28 cellular contexts compared by ENCODE assay signal in genomic region chrX:54978448-54978847, GRCh38. TPM values are rescaled to one million over a fixed set of nuclear protein-coding genes. Genes with fewer than 3 reads are reported as not detected.
DNase-seq lines count a peak whose midpoint lies in the region; ATAC-seq and TF ChIP-seq lines count a peak whose summit lies in the region.
"Had no signal": no experiment of that assay in that cellular context is flagged by ENCODE, and none has a peak within 500 bp of the region (broad histone marks: within the 10 kb centered on the region; RNA-seq: fewer than 3 reads in every experiment).

No MANE protein-coding gene starts in this region.

- no peak overlapping the region for H3K27ac Mint-ChIP-seq in MCF 10A (ENCODE audit: low read depth, unreplicated experiment)
- H3K27ac Mint-ChIP-seq: activated naive CD4-positive, alpha-beta T cell treated with anti-CD3 and anti-CD28 coated beads for 36 hours; CD4-positive, alpha-beta memory T cell; neural progenitor cell had no signal

- H2AFZ ChIP-seq in mammary epithelial cell (ENCODE audit: low read depth, low read length), result no peak overlapping the region
- H2AFZ ChIP-seq: neural progenitor cell had no signal

- H3K4me3 ChIP-seq in mammary epithelial cell (replicated peaks in 1 of 3; ENCODE audit: insufficient read depth in 1 of 3, low read depth in 2 of 3, low read length in 3 of 3), result no peak overlapping the region
- H3K4me3 ChIP-seq: breast epithelium, neural progenitor cell, tibial nerve had no signal

- H4K20me1 ChIP-seq in mammary epithelial cell (ENCODE audit: insufficient read depth, low read length), result no peaks in the 10 kb centered on the region

- no peaks in the 10 kb centered on the region for H3K4me1 Mint-ChIP-seq in MCF 10A (ENCODE audit: insufficient read depth, unreplicated experiment)
- H3K4me1 Mint-ChIP-seq: CD4-positive, alpha-beta memory T cell; neural progenitor cell had no signal

- H3K36me3 Mint-ChIP-seq in MCF 10A (ENCODE audit: insufficient read depth, unreplicated experiment), result no peaks in the 10 kb centered on the region
- H3K36me3 Mint-ChIP-seq: CD4-positive, alpha-beta memory T cell; neural progenitor cell had no signal

- H3K36me3 ChIP-seq in mammary epithelial cell (ENCODE audit: insufficient read depth, low read length), result no peaks in the 10 kb centered on the region
- H3K36me3 ChIP-seq: breast epithelium, neural progenitor cell, tibial nerve, WERI-Rb-1 had no signal

- DNase-seq in mammary epithelial cell (peak; percentile 41), MCF 10A (ENCODE audit: unreplicated experiment) (no peak), SW480 (ENCODE audit: low spot score) (peak; percentile 8), foreskin keratinocyte (peak; percentile 58 to 73), DMS 273 (lab: John Stamatoyannopoulos, UW; ENCODE audit: unreplicated experiment) (no peak), SKM-1 treated with dmso at 0.1 percent for 144 hours (lab: John Stamatoyannopoulos, UW; ENCODE audit: unreplicated experiment) (no peak), NCI-H2081 (lab: John Stamatoyannopoulos, UW) (no peak)
- DNase-seq: 8988T; activated CD4-positive, alpha-beta T cell treated with anti-CD3 and anti-CD28 coated beads, Interleukin-2, amount 50 U/mL, for 1 hour; activated naive CD4-positive, alpha-beta T cell treated with anti-CD3 and anti-CD28 coated beads for 36 hours; amniotic stem cell; CD4-positive, alpha-beta memory T cell; cortex of kidney; NCI-H1105; NCI-H1930; NCI-H2227 treated with DMSO at 0.1 percent for 48 hours; NCI-H748 treated with DMSO at 0.1 percent for 48 hours; OCI-M1; stimulated activated CD8-positive, alpha-beta memory T cell treated with anti-CD3 and anti-CD28 coated beads, Interleukin-4, amount 100 ng/mL, for 48 hours; WERI-Rb-1 had no signal

- no peaks in the 10 kb centered on the region for H3K9me3 ChIP-seq in mammary epithelial cell (replicated peaks; ENCODE audit: insufficient read depth, low read length)
- H3K9me3 ChIP-seq: tibial nerve had no signal

- no peak overlapping the region for H3K4me2 ChIP-seq in mammary epithelial cell (ENCODE audit: insufficient read depth, low read depth, low read length)
- H3K4me2 ChIP-seq: neural progenitor cell had no signal

- no peak overlapping the region for H3K4me3 Mint-ChIP-seq in MCF 10A (ENCODE audit: unreplicated experiment)
- H3K4me3 Mint-ChIP-seq: activated naive CD4-positive, alpha-beta T cell treated with anti-CD3 and anti-CD28 coated beads for 36 hours; CD4-positive, alpha-beta memory T cell; neural progenitor cell had no signal

- H3K79me2 ChIP-seq in mammary epithelial cell (ENCODE audit: insufficient read depth, low read length), result no peaks in the 10 kb centered on the region

- dilution Hi-C loops in mammary epithelial cell (cut with HindIII; ENCODE audit: low sequenced_read_pairs), result no loop called here

- peak; percentile 87 for ATAC-seq in foreskin keratinocyte
- no peak for ATAC-seq in GM18873 (IDR thresholded peaks at IDR 0.05; ENCODE audit: low FRiP score, unreplicated experiment)

- no peak overlapping the region for H3K9ac ChIP-seq in mammary epithelial cell (ENCODE audit: insufficient read depth, low read length)
- H3K9ac ChIP-seq: neural progenitor cell had no signal

- H3K27me3 ChIP-seq in mammary epithelial cell (ENCODE audit: insufficient read depth, low read length) (peaks cover 2% of the 10 kb centered on the region), foreskin keratinocyte (no peaks in the 10 kb centered on the region)
- H3K27me3 ChIP-seq: neural progenitor cell, tibial nerve had no signal

- no peaks in the 10 kb centered on the region for H3K9me3 Mint-ChIP-seq in MCF 10A (ENCODE audit: unreplicated experiment)

- in situ Hi-C loops in mammary epithelial cell (cut with MboI; ENCODE audit: low sequenced_read_pairs in 2 of 2), result no loop called here

- BruUV-seq in mammary epithelial cell (replicated peaks; lab: Mats Ljungman, UMichigan) (no TSS peak), MCF 10A (replicated peaks; lab: Mats Ljungman, UMichigan) (no TSS peak)

- POLR2A ChIA-PET in MCF 10A (lab: Yijun Ruan, JAX), result no interaction called here

- H3K27ac ChIP-seq in mammary epithelial cell (ENCODE audit: insufficient read depth, low read depth, low read length) (no peak overlapping the region), foreskin keratinocyte (no peak overlapping the region)
- H3K27ac ChIP-seq: breast epithelium, neural progenitor cell, tibial nerve, WERI-Rb-1 had no signal

- H3K27me3 Mint-ChIP-seq in MCF 10A (ENCODE audit: insufficient read depth, unreplicated experiment), result peaks cover 51% of the 10 kb centered on the region
- H3K27me3 Mint-ChIP-seq: CD4-positive, alpha-beta memory T cell had no signal

- no peaks in the 10 kb centered on the region for H3K4me1 ChIP-seq in mammary epithelial cell (ENCODE audit: insufficient read depth, low read length)
- H3K4me1 ChIP-seq in foreskin keratinocyte, result peaks cover 3% of the 10 kb centered on the region
- H3K4me1 ChIP-seq: breast epithelium, neural progenitor cell, tibial nerve had no signal

- TF ChIP-seq CTCF in mammary epithelial cell (conservative IDR thresholded peaks at IDR 0.05 in 1 of 2, IDR thresholded peaks at IDR 0.05 in 1 of 2; ENCODE audit: extremely low read depth in 1 of 2, insufficient read depth in 1 of 2, low read depth in 1 of 2, low read length in 2 of 2) (peak; percentile 13 to 19), MCF 10A (IDR thresholded peaks at IDR 0.05; ENCODE audit: unreplicated experiment) (no peak), foreskin keratinocyte (conservative IDR thresholded peaks at IDR 0.05) (peak; percentile 62)

- CTCF ChIA-PET in mammary epithelial cell (lab: Charles Lee; ENCODE audit: low non-redundant PET), result no interaction called here
- CTCF ChIA-PET in MCF 10A (lab: Yijun Ruan, JAX), result no interaction called here

- intact Hi-C loops in mammary epithelial cell (cut with micrococcal nuclease) (loop anchor here (1.0 kb wide), 1 partner anchor 79 kb away; no protein-coding TSS in a partner anchor), MCF 10A (cut with micrococcal nuclease) (no loop called here)

RNA-seq across cellular contexts. Expression of gene PFKFB1, which starts 15.5 kb away (rescaled TPM):
- total RNA-seq in mammary epithelial cell, result under 1 TPM; 0.17 to 0.40 TPM
- 0.18 TPM for polyA plus RNA-seq in mammary epithelial cell
- polyA minus RNA-seq in mammary epithelial cell, result not detected
- 0.27 and 0.37 TPM in 2 replicates for total RNA-seq in MCF 10A (2022)
- total RNA-seq in foreskin keratinocyte, result 0.17 and 0.18 TPM in 2 replicates
- polyA plus RNA-seq in foreskin keratinocyte, result 0.14 and 0.19 TPM in 2 replicates
- total RNA-seq: H4, lung microvascular endothelial cell had no signal
- polyA plus RNA-seq: CD4-positive, alpha-beta memory T cell; fibroblast of lung had no signal

RNA-seq across cellular contexts. Expression of gene APEX2, which starts 21.7 kb away (rescaled TPM):
- total RNA-seq in mammary epithelial cell (10 to 100 TPM in 1 of 2 donors, 1 to 10 TPM in 1; 7.3 to 22.3 TPM), MCF 10A (2022) (11.8 and 14.0 TPM in 2 replicates), foreskin keratinocyte (18.9 and 21.2 TPM in 2 replicates)
- polyA plus RNA-seq in mammary epithelial cell (33.0 TPM), foreskin keratinocyte (25.7 and 28.7 TPM in 2 replicates)
- polyA minus RNA-seq in mammary epithelial cell, result 25.2 TPM

RNA-seq across cellular contexts. Expression of gene ALAS2, which starts 52.3 kb away (rescaled TPM):
- total RNA-seq in mammary epithelial cell (not detected), MCF 10A (2022) (not detected in 2 replicates), foreskin keratinocyte (not detected in 2 replicates)
- polyA plus RNA-seq in mammary epithelial cell (not detected), foreskin keratinocyte (not detected in 2 replicates)
- polyA minus RNA-seq in mammary epithelial cell, result not detected
- total RNA-seq: activated naive CD4-positive, alpha-beta T cell treated with anti-CD3 and anti-CD28 coated beads for 36 hours; CD4-positive, alpha-beta memory T cell; fibroblast of lung; H4; lung microvascular endothelial cell; T-helper 2 cell treated with Interferon-gamma antibody and Interleukin-4, amounts not matched to agents 100 ng/mL and 5 ng/mL, for 36 hours had no signal
- polyA plus RNA-seq: CD4-positive, alpha-beta memory T cell; fibroblast of lung had no signal

RNA-seq across cellular contexts. Expression of gene TRO, which starts 57.8 kb away (rescaled TPM):
- total RNA-seq in mammary epithelial cell, result 1 to 10 TPM in 1 of 2 donors, under 1 TPM in 1; 0.49 to 3.7 TPM
- 0.24 TPM for polyA plus RNA-seq in mammary epithelial cell
- polyA minus RNA-seq in mammary epithelial cell, result not detected
- not detected in 2 replicates for total RNA-seq in MCF 10A (2022)
- total RNA-seq in foreskin keratinocyte, result 2.0 and 4.1 TPM in 2 replicates
- polyA plus RNA-seq in foreskin keratinocyte, result 1.3 and 2.4 TPM in 2 replicates

Comparison
In these comparisons a context has a peak if more than half of its experiments do, and no peak if none do; other contexts are left out.
1. DNase-seq: peak in mammary epithelial cell (single experiment), SW480 (single experiment) and foreskin keratinocyte (2 of 2); none in MCF 10A (single experiment), DMS 273 (single experiment), SKM-1 treated with dmso at 0.1 percent for 144 hours (single experiment) and NCI-H2081 (0 of 2).